In the genomic region with DNA sequence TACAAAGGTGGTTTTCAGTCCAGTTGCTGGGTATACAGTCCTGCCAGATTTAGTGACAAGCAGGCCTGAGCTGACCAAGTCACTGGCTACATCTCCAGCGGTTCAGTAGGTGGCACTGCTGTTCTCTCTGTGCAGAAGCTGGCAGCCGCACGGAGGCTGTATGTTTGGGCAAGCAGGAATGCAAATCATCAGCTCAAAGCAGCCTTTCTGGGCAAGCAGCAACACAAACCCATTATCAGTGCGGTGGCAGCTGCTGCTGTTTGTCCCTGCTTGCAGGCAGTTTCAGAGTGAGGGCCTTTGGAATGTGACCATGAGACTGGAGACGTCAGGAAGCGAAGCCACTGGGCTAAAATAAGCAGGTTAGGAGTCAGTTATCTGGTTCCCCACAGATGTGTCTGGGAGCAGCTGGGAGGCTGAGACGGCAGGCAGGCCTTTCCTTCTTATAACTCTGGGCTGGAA, we compare ENCODE assay signal across 1 cellular context.
TF ChIP-seq lines count a peak whose summit lies in the region.

No MANE protein-coding gene starts in this region.

TF ChIP-seq in HepG2, 621 proteins besides CTCF, POLR2A, EP300 and RAD21 (continued from another document and continues in another):
- TF ChIP-seq, protein P1, sequence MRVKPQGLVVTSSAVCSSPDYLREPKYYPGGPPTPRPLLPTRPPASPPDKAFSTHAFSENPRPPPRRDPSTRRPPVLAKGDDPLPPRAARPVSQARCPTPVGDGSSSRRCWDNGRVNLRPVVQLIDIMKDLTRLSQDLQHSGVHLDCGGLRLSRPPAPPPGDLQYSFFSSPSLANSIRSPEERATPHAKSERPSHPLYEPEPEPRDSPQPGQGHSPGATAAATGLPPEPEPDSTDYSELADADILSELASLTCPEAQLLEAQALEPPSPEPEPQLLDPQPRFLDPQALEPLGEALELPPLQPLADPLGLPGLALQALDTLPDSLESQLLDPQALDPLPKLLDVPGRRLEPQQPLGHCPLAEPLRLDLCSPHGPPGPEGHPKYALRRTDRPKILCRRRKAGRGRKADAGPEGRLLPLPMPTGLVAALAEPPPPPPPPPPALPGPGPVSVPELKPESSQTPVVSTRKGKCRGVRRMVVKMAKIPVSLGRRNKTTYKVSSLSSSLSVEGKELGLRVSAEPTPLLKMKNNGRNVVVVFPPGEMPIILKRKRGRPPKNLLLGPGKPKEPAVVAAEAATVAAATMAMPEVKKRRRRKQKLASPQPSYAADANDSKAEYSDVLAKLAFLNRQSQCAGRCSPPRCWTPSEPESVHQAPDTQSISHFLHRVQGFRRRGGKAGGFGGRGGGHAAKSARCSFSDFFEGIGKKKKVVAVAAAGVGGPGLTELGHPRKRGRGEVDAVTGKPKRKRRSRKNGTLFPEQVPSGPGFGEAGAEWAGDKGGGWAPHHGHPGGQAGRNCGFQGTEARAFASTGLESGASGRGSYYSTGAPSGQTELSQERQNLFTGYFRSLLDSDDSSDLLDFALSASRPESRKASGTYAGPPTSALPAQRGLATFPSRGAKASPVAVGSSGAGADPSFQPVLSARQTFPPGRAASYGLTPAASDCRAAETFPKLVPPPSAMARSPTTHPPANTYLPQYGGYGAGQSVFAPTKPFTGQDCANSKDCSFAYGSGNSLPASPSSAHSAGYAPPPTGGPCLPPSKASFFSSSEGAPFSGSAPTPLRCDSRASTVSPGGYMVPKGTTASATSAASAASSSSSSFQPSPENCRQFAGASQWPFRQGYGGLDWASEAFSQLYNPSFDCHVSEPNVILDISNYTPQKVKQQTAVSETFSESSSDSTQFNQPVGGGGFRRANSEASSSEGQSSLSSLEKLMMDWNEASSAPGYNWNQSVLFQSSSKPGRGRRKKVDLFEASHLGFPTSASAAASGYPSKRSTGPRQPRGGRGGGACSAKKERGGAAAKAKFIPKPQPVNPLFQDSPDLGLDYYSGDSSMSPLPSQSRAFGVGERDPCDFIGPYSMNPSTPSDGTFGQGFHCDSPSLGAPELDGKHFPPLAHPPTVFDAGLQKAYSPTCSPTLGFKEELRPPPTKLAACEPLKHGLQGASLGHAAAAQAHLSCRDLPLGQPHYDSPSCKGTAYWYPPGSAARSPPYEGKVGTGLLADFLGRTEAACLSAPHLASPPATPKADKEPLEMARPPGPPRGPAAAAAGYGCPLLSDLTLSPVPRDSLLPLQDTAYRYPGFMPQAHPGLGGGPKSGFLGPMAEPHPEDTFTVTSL (CRISPR knock-in tag; IDR thresholded peaks at IDR 0.05; ENCODE audit: borderline replicate concordance) = no peak
- TF ChIP-seq ZMYM2 (CRISPR knock-in tag; IDR thresholded peaks at IDR 0.05) (no peak), ARHGAP35 (CRISPR knock-in tag; IDR thresholded peaks at IDR 0.05; ENCODE audit: borderline replicate concordance) (no peak), SUZ12 (IDR thresholded peaks at IDR 0.05; ENCODE audit: low read depth, low read length) (no peak), ZEB1 (IDR thresholded peaks at IDR 0.05; ENCODE audit: insufficient replicate concordance, low read depth) (no peak), ZSCAN25 (CRISPR knock-in tag; IDR thresholded peaks at IDR 0.05) (no peak), PAWR (CRISPR knock-in tag; IDR thresholded peaks at IDR 0.05; ENCODE audit: borderline replicate concordance) (no peak), POLR2AphosphoS2 (IDR thresholded peaks at IDR 0.05; ENCODE audit: low read depth, low read length) (no peak), ZNF674 (CRISPR knock-in tag; IDR thresholded peaks at IDR 0.05; ENCODE audit: low read depth) (no peak), MBNL3 (CRISPR knock-in tag; conservative IDR thresholded peaks at IDR 0.05) (no peak), ZNF337 (CRISPR knock-in tag; IDR thresholded peaks at IDR 0.05; ENCODE audit: borderline replicate concordance, low read depth) (no peak), HOXA9 (CRISPR knock-in tag; IDR thresholded peaks at IDR 0.05; ENCODE audit: borderline replicate concordance) (no peak), RBM39 (IDR thresholded peaks at IDR 0.05; ENCODE audit: low read depth, low read length, poor library complexity, severe bottlenecking) (no peak), SMYD3 (CRISPR knock-in tag; IDR thresholded peaks at IDR 0.05) (no peak), ZNF615 (CRISPR knock-in tag; IDR thresholded peaks at IDR 0.05; ENCODE audit: borderline replicate concordance) (no peak), MLLT10 (CRISPR knock-in tag; IDR thresholded peaks at IDR 0.05) (no peak), ZNF557 (CRISPR knock-in tag; IDR thresholded peaks at IDR 0.05) (no peak), MAFF (IDR thresholded peaks at IDR 0.05; ENCODE audit: low read depth, low read length) (no peak), GTF3A (CRISPR knock-in tag; conservative IDR thresholded peaks at IDR 0.05) (no peak), HNF4A (CRISPR knock-in tag; IDR thresholded peaks at IDR 0.05) (no peak), GABPB1 (CRISPR knock-in tag; IDR thresholded peaks at IDR 0.05) (no peak), FIP1L1 (IDR thresholded peaks at IDR 0.05; ENCODE audit: borderline replicate concordance, insufficient read depth, low read depth, low read length) (no peak)
- TF ChIP-seq, protein P2, sequence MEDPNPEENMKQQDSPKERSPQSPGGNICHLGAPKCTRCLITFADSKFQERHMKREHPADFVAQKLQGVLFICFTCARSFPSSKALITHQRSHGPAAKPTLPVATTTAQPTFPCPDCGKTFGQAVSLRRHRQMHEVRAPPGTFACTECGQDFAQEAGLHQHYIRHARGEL (CRISPR knock-in tag; IDR thresholded peaks at IDR 0.05) = no peak
- TF ChIP-seq, protein P3, sequence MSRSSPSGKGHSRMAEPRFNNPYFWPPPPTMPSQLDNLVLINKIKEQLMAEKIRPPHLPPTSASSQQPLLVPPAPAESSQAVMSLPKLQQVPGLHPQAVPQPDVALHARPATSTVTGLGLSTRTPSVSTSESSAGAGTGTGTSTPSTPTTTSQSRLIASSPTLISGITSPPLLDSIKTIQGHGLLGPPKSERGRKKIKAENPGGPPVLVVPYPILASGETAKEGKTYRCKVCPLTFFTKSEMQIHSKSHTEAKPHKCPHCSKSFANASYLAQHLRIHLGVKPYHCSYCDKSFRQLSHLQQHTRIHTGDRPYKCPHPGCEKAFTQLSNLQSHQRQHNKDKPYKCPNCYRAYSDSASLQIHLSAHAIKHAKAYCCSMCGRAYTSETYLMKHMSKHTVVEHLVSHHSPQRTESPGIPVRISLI (CRISPR knock-in tag; IDR thresholded peaks at IDR 0.05; ENCODE audit: borderline replicate concordance) = no peak
- TF ChIP-seq, protein P4, sequence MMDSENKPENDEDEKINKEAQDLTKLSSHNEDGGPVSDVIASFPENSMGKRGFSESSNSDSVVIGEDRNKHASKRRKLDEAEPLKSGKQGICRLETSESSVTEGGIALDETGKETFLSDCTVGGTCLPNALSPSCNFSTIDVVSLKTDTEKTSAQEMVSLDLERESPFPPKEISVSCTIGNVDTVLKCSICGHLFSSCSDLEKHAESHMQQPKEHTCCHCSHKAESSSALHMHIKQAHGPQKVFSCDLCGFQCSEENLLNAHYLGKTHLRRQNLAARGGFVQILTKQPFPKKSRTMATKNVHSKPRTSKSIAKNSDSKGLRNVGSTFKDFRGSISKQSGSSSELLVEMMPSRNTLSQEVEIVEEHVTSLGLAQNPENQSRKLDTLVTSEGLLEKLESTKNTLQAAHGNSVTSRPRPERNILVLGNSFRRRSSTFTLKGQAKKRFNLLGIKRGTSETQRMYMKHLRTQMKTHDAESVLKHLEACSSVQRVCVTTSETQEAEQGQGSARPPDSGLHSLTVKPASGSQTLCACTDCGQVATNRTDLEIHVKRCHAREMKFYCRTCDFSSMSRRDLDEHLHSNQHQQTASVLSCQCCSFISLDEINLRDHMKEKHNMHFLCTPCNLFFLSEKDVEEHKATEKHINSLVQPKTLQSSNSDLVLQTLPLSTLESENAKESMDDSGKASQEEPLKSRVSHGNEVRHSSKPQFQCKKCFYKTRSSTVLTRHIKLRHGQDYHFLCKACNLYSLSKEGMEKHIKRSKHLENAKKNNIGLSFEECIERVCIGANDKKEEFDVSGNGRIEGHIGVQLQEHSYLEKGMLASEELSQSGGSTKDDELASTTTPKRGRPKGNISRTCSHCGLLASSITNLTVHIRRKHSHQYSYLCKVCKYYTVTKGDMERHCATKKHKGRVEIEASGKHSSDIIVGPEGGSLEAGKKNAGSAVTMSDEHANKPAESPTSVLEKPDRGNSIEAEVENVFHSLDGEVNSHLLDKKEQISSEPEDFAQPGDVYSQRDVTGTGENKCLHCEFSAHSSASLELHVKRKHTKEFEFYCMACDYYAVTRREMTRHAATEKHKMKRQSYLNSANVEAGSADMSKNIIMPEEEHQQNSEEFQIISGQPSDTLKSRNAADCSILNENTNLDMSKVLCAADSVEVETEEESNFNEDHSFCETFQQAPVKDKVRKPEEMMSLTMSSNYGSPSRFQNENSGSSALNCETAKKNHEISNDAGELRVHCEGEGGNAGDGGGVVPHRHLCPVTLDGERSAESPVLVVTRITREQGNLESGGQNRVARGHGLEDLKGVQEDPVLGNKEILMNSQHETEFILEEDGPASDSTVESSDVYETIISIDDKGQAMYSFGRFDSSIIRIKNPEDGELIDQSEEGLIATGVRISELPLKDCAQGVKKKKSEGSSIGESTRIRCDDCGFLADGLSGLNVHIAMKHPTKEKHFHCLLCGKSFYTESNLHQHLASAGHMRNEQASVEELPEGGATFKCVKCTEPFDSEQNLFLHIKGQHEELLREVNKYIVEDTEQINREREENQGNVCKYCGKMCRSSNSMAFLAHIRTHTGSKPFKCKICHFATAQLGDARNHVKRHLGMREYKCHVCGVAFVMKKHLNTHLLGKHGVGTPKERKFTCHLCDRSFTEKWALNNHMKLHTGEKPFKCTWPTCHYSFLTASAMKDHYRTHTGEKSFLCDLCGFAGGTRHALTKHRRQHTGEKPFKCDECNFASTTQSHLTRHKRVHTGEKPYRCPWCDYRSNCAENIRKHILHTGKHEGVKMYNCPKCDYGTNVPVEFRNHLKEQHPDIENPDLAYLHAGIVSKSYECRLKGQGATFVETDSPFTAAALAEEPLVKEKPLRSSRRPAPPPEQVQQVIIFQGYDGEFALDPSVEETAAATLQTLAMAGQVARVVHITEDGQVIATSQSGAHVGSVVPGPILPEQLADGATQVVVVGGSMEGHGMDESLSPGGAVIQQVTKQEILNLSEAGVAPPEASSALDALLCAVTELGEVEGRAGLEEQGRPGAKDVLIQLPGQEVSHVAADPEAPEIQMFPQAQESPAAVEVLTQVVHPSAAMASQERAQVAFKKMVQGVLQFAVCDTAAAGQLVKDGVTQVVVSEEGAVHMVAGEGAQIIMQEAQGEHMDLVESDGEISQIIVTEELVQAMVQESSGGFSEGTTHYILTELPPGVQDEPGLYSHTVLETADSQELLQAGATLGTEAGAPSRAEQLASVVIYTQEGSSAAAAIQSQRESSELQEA (CRISPR knock-in tag; IDR thresholded peaks at IDR 0.05; ENCODE audit: not compliant biosample characterization) = no peak
- TF ChIP-seq, protein P5, sequence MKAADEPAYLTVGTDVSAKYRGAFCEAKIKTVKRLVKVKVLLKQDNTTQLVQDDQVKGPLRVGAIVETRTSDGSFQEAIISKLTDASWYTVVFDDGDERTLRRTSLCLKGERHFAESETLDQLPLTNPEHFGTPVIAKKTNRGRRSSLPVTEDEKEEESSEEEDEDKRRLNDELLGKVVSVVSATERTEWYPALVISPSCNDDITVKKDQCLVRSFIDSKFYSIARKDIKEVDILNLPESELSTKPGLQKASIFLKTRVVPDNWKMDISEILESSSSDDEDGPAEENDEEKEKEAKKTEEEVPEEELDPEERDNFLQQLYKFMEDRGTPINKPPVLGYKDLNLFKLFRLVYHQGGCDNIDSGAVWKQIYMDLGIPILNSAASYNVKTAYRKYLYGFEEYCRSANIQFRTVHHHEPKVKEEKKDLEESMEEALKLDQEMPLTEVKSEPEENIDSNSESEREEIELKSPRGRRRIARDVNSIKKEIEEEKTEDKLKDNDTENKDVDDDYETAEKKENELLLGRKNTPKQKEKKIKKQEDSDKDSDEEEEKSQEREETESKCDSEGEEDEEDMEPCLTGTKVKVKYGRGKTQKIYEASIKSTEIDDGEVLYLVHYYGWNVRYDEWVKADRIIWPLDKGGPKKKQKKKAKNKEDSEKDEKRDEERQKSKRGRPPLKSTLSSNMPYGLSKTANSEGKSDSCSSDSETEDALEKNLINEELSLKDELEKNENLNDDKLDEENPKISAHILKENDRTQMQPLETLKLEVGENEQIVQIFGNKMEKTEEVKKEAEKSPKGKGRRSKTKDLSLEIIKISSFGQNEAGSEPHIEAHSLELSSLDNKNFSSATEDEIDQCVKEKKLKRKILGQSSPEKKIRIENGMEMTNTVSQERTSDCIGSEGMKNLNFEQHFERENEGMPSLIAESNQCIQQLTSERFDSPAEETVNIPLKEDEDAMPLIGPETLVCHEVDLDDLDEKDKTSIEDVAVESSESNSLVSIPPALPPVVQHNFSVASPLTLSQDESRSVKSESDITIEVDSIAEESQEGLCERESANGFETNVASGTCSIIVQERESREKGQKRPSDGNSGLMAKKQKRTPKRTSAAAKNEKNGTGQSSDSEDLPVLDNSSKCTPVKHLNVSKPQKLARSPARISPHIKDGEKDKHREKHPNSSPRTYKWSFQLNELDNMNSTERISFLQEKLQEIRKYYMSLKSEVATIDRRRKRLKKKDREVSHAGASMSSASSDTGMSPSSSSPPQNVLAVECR (CRISPR knock-in tag; IDR thresholded peaks at IDR 0.05; ENCODE audit: borderline replicate concordance) = no peak
- TF ChIP-seq, protein P6, sequence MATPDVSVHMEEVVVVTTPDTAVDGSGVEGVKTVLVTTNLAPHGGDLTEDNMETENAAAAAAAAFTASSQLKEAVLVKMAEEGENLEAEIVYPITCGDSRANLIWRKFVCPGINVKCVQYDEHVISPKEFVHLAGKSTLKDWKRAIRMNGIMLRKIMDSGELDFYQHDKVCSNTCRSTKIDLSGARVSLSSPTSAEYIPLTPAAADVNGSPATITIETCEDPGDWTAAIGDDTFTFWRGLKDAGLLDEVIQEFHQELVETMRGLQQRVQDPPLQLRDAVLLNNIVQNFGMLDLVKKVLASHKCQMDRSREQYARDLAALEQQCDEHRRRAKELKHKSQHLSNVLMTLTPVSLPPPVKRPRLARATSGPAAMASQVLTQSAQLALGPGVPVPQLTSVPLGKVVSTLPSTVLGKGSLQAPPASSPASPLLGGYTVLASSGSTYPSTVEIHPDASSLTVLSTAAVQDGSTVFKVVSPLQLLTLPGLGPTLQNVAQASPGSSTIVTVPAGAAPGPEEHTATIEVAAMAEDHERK (CRISPR knock-in tag; IDR thresholded peaks at IDR 0.05; ENCODE audit: low read depth) = no peak
- TF ChIP-seq, protein P7, sequence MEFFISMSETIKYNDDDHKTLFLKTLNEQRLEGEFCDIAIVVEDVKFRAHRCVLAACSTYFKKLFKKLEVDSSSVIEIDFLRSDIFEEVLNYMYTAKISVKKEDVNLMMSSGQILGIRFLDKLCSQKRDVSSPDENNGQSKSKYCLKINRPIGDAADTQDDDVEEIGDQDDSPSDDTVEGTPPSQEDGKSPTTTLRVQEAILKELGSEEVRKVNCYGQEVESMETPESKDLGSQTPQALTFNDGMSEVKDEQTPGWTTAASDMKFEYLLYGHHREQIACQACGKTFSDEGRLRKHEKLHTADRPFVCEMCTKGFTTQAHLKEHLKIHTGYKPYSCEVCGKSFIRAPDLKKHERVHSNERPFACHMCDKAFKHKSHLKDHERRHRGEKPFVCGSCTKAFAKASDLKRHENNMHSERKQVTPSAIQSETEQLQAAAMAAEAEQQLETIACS (CRISPR knock-in tag; IDR thresholded peaks at IDR 0.05) = no peak
